ENCODE assay signal across 16 cellular contexts in genomic region chr4:38449506-38450174, GRCh38.
DNase-seq lines count a peak whose midpoint lies in the region; ATAC-seq and TF ChIP-seq lines count a peak whose summit lies in the region.
"Had no signal": no experiment of that assay in that cellular context is flagged by ENCODE, and none has a peak within 500 bp of the region (broad histone marks: within the 10 kb centered on the region; RNA-seq: fewer than 3 reads in every experiment).

No MANE protein-coding gene starts in this region.

- H3K27ac Mint-ChIP-seq in activated T-helper 1 cell treated with anti-CD3 and anti-CD28 coated beads, Interleukin-12 subunit alpha, Interleukin-12 subunit beta, Interleukin-2, Interleukin-4 antibody, amounts not matched to agents 30 ng/mL and 10 ng/mL and 1 ng/mL, durations not matched to agents 14 hours and 24 hours and 36 hours: no peak overlapping the region

- DNase-seq in AG10803 (ENCODE audit: low read depth) (peak; percentile 45), LNCaP clone FGC (ENCODE audit: low read depth) (no peak), epithelial cell of esophagus (ENCODE audit: low read depth) (peak; percentile 13), mesendoderm (peak; percentile 30), epidermal melanocyte (ENCODE audit: insufficient read length, low spot score) (no peak), Kasumi-1 (lab: John Stamatoyannopoulos, UW) (no peak)
- DNase-seq in activated T-helper 1 cell treated with anti-CD3 and anti-CD28 coated beads, Interleukin-12 subunit alpha, Interleukin-12 subunit beta, Interleukin-2, Interleukin-4 antibody, amounts not matched to agents 30 ng/mL and 10 ng/mL and 1 ng/mL, durations not matched to agents 14 hours and 24 hours and 36 hours (ENCODE audit: low spot score): no peak
- DNase-seq: activated gamma-delta T cell; effector CD4-positive, alpha-beta T cell; gastrocnemius medialis; NCI-H1436 treated with DMSO at 0.1 percent for 48 hours; upper lobe of right lung had no signal

- no CpG with 5 or more reads among the region's 7 CpGs for WGBS in mesendoderm (ENCODE audit: extremely low coverage, insufficient coverage, low lambda C conversion rate)

- no peak overlapping the region for H3K9ac ChIP-seq in mesendoderm (ENCODE audit: low read length)
- H3K9ac ChIP-seq: KMS-11 had no signal

- no peaks in the 10 kb centered on the region for H3K79me2 ChIP-seq in mesendoderm (ENCODE audit: control insufficient read depth, insufficient read depth, low read length)

- intact Hi-C loops in activated T-helper 1 cell treated with anti-CD3 and anti-CD28 coated beads, Interleukin-12 subunit alpha, Interleukin-12 subunit beta, Interleukin-2, Interleukin-4 antibody, amounts not matched to agents 30 ng/mL and 10 ng/mL and 1 ng/mL, durations not matched to agents 14 hours and 24 hours and 36 hours (cut with micrococcal nuclease): loop anchor here (10.0 kb wide), 1 partner anchor 385 kb away; no protein-coding TSS in a partner anchor

- no peaks in the 10 kb centered on the region for H3K79me1 ChIP-seq in mesendoderm (ENCODE audit: low read length)

- no peaks in the 10 kb centered on the region for H3K27me3 ChIP-seq in mesendoderm (ENCODE audit: insufficient read depth, low read length, poor library complexity)
- H3K27me3 ChIP-seq: gastrocnemius medialis, upper lobe of right lung had no signal

- H3K4me3 ChIP-seq in AG10803 (ENCODE audit: low read length) (no peak overlapping the region), LNCaP clone FGC (ENCODE audit: low read depth, low read length) (no peak overlapping the region), epithelial cell of esophagus (ENCODE audit: low read length) (no peak overlapping the region), mesendoderm (ENCODE audit: low read length) (no peak overlapping the region)
- H3K4me3 ChIP-seq: gastrocnemius medialis, SK-N-MC, upper lobe of right lung had no signal

- H3K27ac ChIP-seq in mesendoderm (ENCODE audit: low read depth, low read length): no peak overlapping the region
- H3K27ac ChIP-seq: gastrocnemius medialis, KMS-11, SK-N-MC, upper lobe of right lung had no signal

- H4K8ac ChIP-seq in mesendoderm (ENCODE audit: low read depth, low read length): no peak overlapping the region

- H2BK120ac ChIP-seq in mesendoderm (ENCODE audit: low read depth, low read length): no peak overlapping the region

- H3K4me2 ChIP-seq in mesendoderm (ENCODE audit: low read length): no peak overlapping the region
- H3K4me2 ChIP-seq: KMS-11 had no signal

- no peak overlapping the region for H2BK5ac ChIP-seq in mesendoderm (ENCODE audit: low read length)

- no peaks in the 10 kb centered on the region for H3K4me1 ChIP-seq in mesendoderm (ENCODE audit: control insufficient read depth, low read depth, low read length)
- H3K4me1 ChIP-seq: gastrocnemius medialis, upper lobe of right lung had no signal

- peaks cover 6% of the 10 kb centered on the region for H3K27me3 Mint-ChIP-seq in activated T-helper 1 cell treated with anti-CD3 and anti-CD28 coated beads, Interleukin-12 subunit alpha, Interleukin-12 subunit beta, Interleukin-2, Interleukin-4 antibody, amounts not matched to agents 30 ng/mL and 10 ng/mL and 1 ng/mL, durations not matched to agents 14 hours and 24 hours and 36 hours (ENCODE audit: insufficient read depth)

- no peaks in the 10 kb centered on the region for H3K36me3 ChIP-seq in mesendoderm (ENCODE audit: control insufficient read depth, insufficient read depth, low read length)
- H3K36me3 ChIP-seq: gastrocnemius medialis, upper lobe of right lung had no signal

- no peak for ATAC-seq in HG03196 (IDR thresholded peaks at IDR 0.05; ENCODE audit: unreplicated experiment)
- ATAC-seq: gastrocnemius medialis had no signal

- peaks cover 31% of the 10 kb centered on the region for H3K9me3 Mint-ChIP-seq in activated T-helper 1 cell treated with anti-CD3 and anti-CD28 coated beads, Interleukin-12 subunit alpha, Interleukin-12 subunit beta, Interleukin-2, Interleukin-4 antibody, amounts not matched to agents 30 ng/mL and 10 ng/mL and 1 ng/mL, durations not matched to agents 14 hours and 24 hours and 36 hours

- H3K36me3 Mint-ChIP-seq in activated T-helper 1 cell treated with anti-CD3 and anti-CD28 coated beads, Interleukin-12 subunit alpha, Interleukin-12 subunit beta, Interleukin-2, Interleukin-4 antibody, amounts not matched to agents 30 ng/mL and 10 ng/mL and 1 ng/mL, durations not matched to agents 14 hours and 24 hours and 36 hours (ENCODE audit: low read depth): peaks cover 16% of the 10 kb centered on the region
- H3K36me3 Mint-ChIP-seq: brain had no signal

- H4K5ac ChIP-seq in mesendoderm (ENCODE audit: low read length): no peak overlapping the region

- H3K18ac ChIP-seq in mesendoderm (ENCODE audit: low read length): no peak overlapping the region

- H3K4ac ChIP-seq in mesendoderm (ENCODE audit: low read depth, low read length): no peak overlapping the region

- H2AK5ac ChIP-seq in mesendoderm (ENCODE audit: low read length): no peak overlapping the region

- no peak overlapping the region for H3K56ac ChIP-seq in mesendoderm (ENCODE audit: low read length)

- no peak for TF ChIP-seq CTCF in AG10803 (conservative IDR thresholded peaks at IDR 0.05; ENCODE audit: low read length)
- 0 out of 2 replicates have a peak, but pooled peaks have one; percentile 12 for TF ChIP-seq CTCF in LNCaP clone FGC (IDR thresholded peaks at IDR 0.05; ENCODE audit: control insufficient read depth, extremely low read depth, insufficient read depth)
- TF ChIP-seq CTCF in epithelial cell of esophagus (IDR thresholded peaks at IDR 0.05; ENCODE audit: insufficient read depth, low read depth, low read length, missing control alignments): no peak

- H3K4me1 Mint-ChIP-seq in activated T-helper 1 cell treated with anti-CD3 and anti-CD28 coated beads, Interleukin-12 subunit alpha, Interleukin-12 subunit beta, Interleukin-2, Interleukin-4 antibody, amounts not matched to agents 30 ng/mL and 10 ng/mL and 1 ng/mL, durations not matched to agents 14 hours and 24 hours and 36 hours (ENCODE audit: low read depth): peaks cover 32% of the 10 kb centered on the region
- H3K4me1 Mint-ChIP-seq: brain had no signal

- no peak overlapping the region for H2BK15ac ChIP-seq in mesendoderm (replicated peaks; ENCODE audit: low read depth)

- no peak overlapping the region for H3K4me3 Mint-ChIP-seq in activated T-helper 1 cell treated with anti-CD3 and anti-CD28 coated beads, Interleukin-12 subunit alpha, Interleukin-12 subunit beta, Interleukin-2, Interleukin-4 antibody, amounts not matched to agents 30 ng/mL and 10 ng/mL and 1 ng/mL, durations not matched to agents 14 hours and 24 hours and 36 hours
- H3K4me3 Mint-ChIP-seq: brain had no signal

- H3K23ac ChIP-seq in mesendoderm (ENCODE audit: low read length): no peak overlapping the region

Comparison
In these comparisons a context has a peak if more than half of its experiments do, and no peak if none do; other contexts are left out.
1. DNase-seq: peak in AG10803 (single experiment), epithelial cell of esophagus (single experiment) and mesendoderm (single experiment); none in LNCaP clone FGC (single experiment), activated T-helper 1 cell treated with anti-CD3 and anti-CD28 coated beads, Interleukin-12 subunit alpha, Interleukin-12 subunit beta, Interleukin-2, Interleukin-4 antibody, amounts not matched to agents 30 ng/mL and 10 ng/mL and 1 ng/mL, durations not matched to agents 14 hours and 24 hours and 36 hours (single experiment), epidermal melanocyte (single experiment) and Kasumi-1 (0 of 2).